Comparison of ENCODE assay signal across 9 cellular contexts in genomic region chr6:166512567-166512966, GRCh38.
DNase-seq lines count a peak whose midpoint lies in the region; ATAC-seq and TF ChIP-seq lines count a peak whose summit lies in the region.
"Had no signal": no experiment of that assay in that cellular context is flagged by ENCODE, and none has a peak within 500 bp of the region (broad histone marks: within the 10 kb centered on the region; RNA-seq: fewer than 3 reads in every experiment).

No MANE protein-coding gene starts in this region.

- H3K4me1 ChIP-seq in PC-3 (ENCODE audit: insufficient read depth, low read length) = peaks cover 8% of the 10 kb centered on the region

- H3K9me3 ChIP-seq in MG63 (no peaks in the 10 kb centered on the region), PC-3 (ENCODE audit: low read length) (no peaks in the 10 kb centered on the region)

- ATAC-seq in GM18858 (IDR thresholded peaks at IDR 0.05; ENCODE audit: unreplicated experiment) = peak; percentile 96
- peak; percentile 96 for ATAC-seq in HG02678 (IDR thresholded peaks at IDR 0.05; ENCODE audit: unreplicated experiment)
- peak; percentile 90 to 91 for ATAC-seq in naive thymus-derived CD8-positive, alpha-beta T cell
- no peak for ATAC-seq in PC-3

- peaks cover 9 to 20% (median 11%) of the 10 kb centered on the region in 4 donors for H3K4me1 Mint-ChIP-seq in naive thymus-derived CD8-positive, alpha-beta T cell

- peaks cover 0 to 5% (median 3%) of the 10 kb centered on the region in 3 donors for H3K36me3 Mint-ChIP-seq in naive thymus-derived CD8-positive, alpha-beta T cell

- no peak overlapping the region for H3K4me2 ChIP-seq in PC-3 (ENCODE audit: low read length)
- H3K4me2 ChIP-seq: KMS-11 had no signal

- H3K9me2 ChIP-seq in PC-3 (replicated peaks; ENCODE audit: low read length) = no peaks in the 10 kb centered on the region

- H2AFZ ChIP-seq in PC-3 (ENCODE audit: low read length) = no peak overlapping the region

- no peak overlapping the region for H3K4me3 Mint-ChIP-seq in naive thymus-derived CD8-positive, alpha-beta T cell

- no peak overlapping the region for H3K9ac ChIP-seq in PC-3 (ENCODE audit: low read length)
- H3K9ac ChIP-seq: KMS-11 had no signal

- no peaks in the 10 kb centered on the region for H4K20me1 ChIP-seq in PC-3 (ENCODE audit: low read length)

- no peak overlapping the region for H3K4me3 ChIP-seq in MG63
- no peak overlapping the region for H3K4me3 ChIP-seq in PC-3 (ENCODE audit: low read length)

- H3K79me2 ChIP-seq in PC-3 (ENCODE audit: low read length) = no peaks in the 10 kb centered on the region

- POLR2A ChIA-PET in naive thymus-derived CD8-positive, alpha-beta T cell (lab: Charles Lee) = no interaction called here
- POLR2A ChIA-PET in PC-3 (lab: Charles Lee; ENCODE audit: unreplicated experiment) = no interaction called here

- H3K27ac Mint-ChIP-seq in naive thymus-derived CD8-positive, alpha-beta T cell = peak overlapping the region in 3 of 10 donors; percentile 19 to 74 (median 43)

- H3K9me3 Mint-ChIP-seq in naive thymus-derived CD8-positive, alpha-beta T cell = peaks cover 0 to 3% (median 0%) of the 10 kb centered on the region in 9 donors

- CTCF ChIA-PET in PC-3 (lab: Charles Lee) = no interaction called here

- no TSS peak for BruUV-seq in PC-3 (replicated peaks; lab: Mats Ljungman, UMichigan)

- peaks cover 0 to 4% (median 0%) of the 10 kb centered on the region in 5 donors for H3K27me3 Mint-ChIP-seq in naive thymus-derived CD8-positive, alpha-beta T cell

- H3F3A ChIP-seq in PC-3 (ENCODE audit: low read length, unreplicated experiment) = no peaks in the 10 kb centered on the region

- TF ChIP-seq CTCF in PC-3 (conservative IDR thresholded peaks at IDR 0.05; ENCODE audit: low read depth, low read length) = no peak

- intact Hi-C loops in PC-3 (cut with micrococcal nuclease) = no loop called here

- DNase-seq in T follicular helper cell (ENCODE audit: low read depth) (peak; percentile 18), MG63 (no peak), medulla oblongata (ENCODE audit: extremely low spot score) (no peak), DMS153 treated with DMSO at 0.1 percent for 48 hours (lab: John Stamatoyannopoulos, UW; ENCODE audit: unreplicated experiment) (no peak), PC-3 (no peak)
- peak in 7 of 10 donors; percentile 14 to 74 (median 20) for DNase-seq in naive thymus-derived CD8-positive, alpha-beta T cell

- no peak overlapping the region for H3K27ac ChIP-seq in PC-3 (ENCODE audit: low read length)
- H3K27ac ChIP-seq: KMS-11 had no signal

- H3K27me3 ChIP-seq in MG63 = no peaks in the 10 kb centered on the region
- H3K27me3 ChIP-seq in PC-3 (ENCODE audit: low read length) = no peaks in the 10 kb centered on the region

- H3K36me3 ChIP-seq in MG63 (no peaks in the 10 kb centered on the region; the same call in 1 of the 2 replicates), PC-3 (ENCODE audit: low read depth, low read length) (no peaks in the 10 kb centered on the region)

Comparison
In these comparisons a context has a peak if more than half of its experiments do, and no peak if none do; other contexts are left out.
1. DNase-seq: peak in T follicular helper cell (single experiment) and naive thymus-derived CD8-positive, alpha-beta T cell (7 of 10); none in MG63 (single experiment), medulla oblongata (single experiment), DMS153 treated with DMSO at 0.1 percent for 48 hours (single experiment) and PC-3 (single experiment).